Comparison of ENCODE assay signal across 8 cellular contexts in the genomic region with DNA sequence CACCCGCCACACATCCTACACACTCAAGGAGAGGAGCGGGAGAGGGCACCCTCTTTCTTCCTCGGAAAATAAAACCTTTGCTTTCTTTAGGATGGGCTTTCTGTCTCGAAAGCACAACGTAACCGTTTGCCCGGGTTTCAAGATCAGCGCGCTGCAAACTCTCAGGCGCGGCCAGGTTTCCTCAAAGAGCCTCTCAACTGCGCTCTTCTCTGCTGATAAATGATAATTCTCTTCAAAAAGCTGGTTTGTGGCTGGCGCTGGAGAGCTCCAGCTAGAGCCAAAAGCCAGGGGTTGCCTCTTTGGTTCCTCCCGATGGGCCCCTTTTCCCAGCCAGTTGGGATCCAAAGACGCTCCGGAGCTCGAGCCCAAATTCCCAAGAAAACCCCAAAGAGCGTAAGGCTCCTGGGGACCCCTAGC. TPM values are rescaled to one million over a fixed set of nuclear protein-coding genes. Genes with fewer than 3 reads are reported as not detected.
DNase-seq lines count a peak whose midpoint lies in the region; ATAC-seq and TF ChIP-seq lines count a peak whose summit lies in the region.

No MANE protein-coding gene starts in this region.

- no peak overlapping the region for H3K14ac ChIP-seq in trophoblast cell (ENCODE audit: low read length)

- no peaks in the 10 kb centered on the region for H3K36me3 ChIP-seq in SK-N-MC (ENCODE audit: insufficient read depth, low read length)
- no peaks in the 10 kb centered on the region for H3K36me3 ChIP-seq in trophoblast cell (ENCODE audit: control insufficient read depth in 1 of 2, insufficient read depth in 2 of 2, low read length in 2 of 2)

- H3K27me3 ChIP-seq in trophoblast cell (ENCODE audit: insufficient read depth, low read length), result peaks cover 8% of the 10 kb centered on the region

- no peak overlapping the region for H4K8ac ChIP-seq in trophoblast cell (ENCODE audit: low read depth, low read length)

- H3K4me3 ChIP-seq in SK-N-MC, result peak overlapping the region; percentile 68
- peak overlapping the region; percentile 67 for H3K4me3 ChIP-seq in fibroblast of the aortic adventitia (ENCODE audit: low read depth, low read length)
- H3K4me3 ChIP-seq in trophoblast cell (ENCODE audit: low read depth, low read length), result no peak overlapping the region

- ATAC-seq in GM18868 (IDR thresholded peaks at IDR 0.05; ENCODE audit: unreplicated experiment), result peak; percentile 3
- ATAC-seq in HG02642 (IDR thresholded peaks at IDR 0.05; ENCODE audit: poor library complexity, unreplicated experiment), result peak; percentile 9
- ATAC-seq in HG02588 (IDR thresholded peaks at IDR 0.05; ENCODE audit: unreplicated experiment), result no peak
- no peak for ATAC-seq in HG03457 (IDR thresholded peaks at IDR 0.05; ENCODE audit: unreplicated experiment)

- H3K27ac ChIP-seq in SK-N-MC (no peak overlapping the region), trophoblast cell (ENCODE audit: low read depth, low read length) (no peak overlapping the region)

- no peak overlapping the region for H4K91ac ChIP-seq in trophoblast cell (ENCODE audit: low read depth, low read length)

- H3K4ac ChIP-seq in trophoblast cell (ENCODE audit: low read depth, low read length), result no peak overlapping the region

- H2BK12ac ChIP-seq in trophoblast cell (ENCODE audit: low read length), result no peak overlapping the region

- H3K23ac ChIP-seq in trophoblast cell (ENCODE audit: low read length), result no peak overlapping the region

- peaks cover 3 to 15% of the 10 kb centered on the region in 2 experiments for H3K4me1 ChIP-seq in trophoblast cell (ENCODE audit: control insufficient read depth in 1 of 2, insufficient read depth in 2 of 2, low read length in 2 of 2)

- peaks cover 4% of the 10 kb centered on the region for H3K79me1 ChIP-seq in trophoblast cell (ENCODE audit: low read length)

- H3K9ac ChIP-seq in SK-N-MC (ENCODE audit: insufficient read length) (no peak overlapping the region), trophoblast cell (ENCODE audit: low read length) (no peak overlapping the region)

- no CpG with 5 or more reads among the region's 18 CpGs for WGBS in trophoblast cell (ENCODE audit: extremely low coverage, insufficient coverage, insufficient read length)

- TF ChIP-seq CTCF in fibroblast of the aortic adventitia (IDR thresholded peaks at IDR 0.05; ENCODE audit: insufficient read depth, low read length), result no peak

- DNase-seq in SK-N-MC (ENCODE audit: low read depth, low spot score) (no peak), fibroblast of the aortic adventitia (ENCODE audit: low read depth) (peak; percentile 66), trophoblast cell (no peak)
- no peak for DNase-seq in stimulated activated CD4-positive, alpha-beta T cell treated with anti-CD3 and anti-CD28 coated beads, Interleukin-1b, Interleukin-23, amount 100 ng/mL, for 48 hours

- H2AK5ac ChIP-seq in trophoblast cell (ENCODE audit: low read length), result no peak overlapping the region

- no peak overlapping the region for H4K12ac ChIP-seq in trophoblast cell (ENCODE audit: low read depth, low read length)

- H3K4me2 ChIP-seq in trophoblast cell (ENCODE audit: low read length), result peak overlapping the region; percentile 77

- no peak overlapping the region for H2BK5ac ChIP-seq in trophoblast cell (ENCODE audit: low read depth, low read length, poor library complexity)

- H2BK120ac ChIP-seq in trophoblast cell (ENCODE audit: insufficient read depth, low read length, poor library complexity), result no peak overlapping the region

- H3K18ac ChIP-seq in trophoblast cell (ENCODE audit: low read length), result no peak overlapping the region

- H3K79me2 ChIP-seq in trophoblast cell (ENCODE audit: control insufficient read depth, insufficient read depth, low read length, poor library complexity), result no peaks in the 10 kb centered on the region

- H3K9me3 ChIP-seq in SK-N-MC (ENCODE audit: low read depth, low read length) (no peaks in the 10 kb centered on the region), trophoblast cell (ENCODE audit: insufficient read depth, low read depth, low read length) (no peaks in the 10 kb centered on the region)

- no peak overlapping the region for H2AFZ ChIP-seq in trophoblast cell (ENCODE audit: insufficient read depth, low read length, poor library complexity)

RNA-seq across cellular contexts. Expression of gene PLCB1, which starts 0.5 kb away (rescaled TPM):
- total RNA-seq in fibroblast of the aortic adventitia (ENCODE audit: low replicate concordance), result 39.2 and 46.5 TPM in 2 replicates
- 6.8 and 8.4 TPM in 2 replicates for polyA plus RNA-seq in trophoblast cell (2013)

Comparison
In these comparisons a context has a peak if more than half of its experiments do, and no peak if none do; other contexts are left out.
1. ATAC-seq: peak in GM18868 (single experiment) and HG02642 (single experiment); none in HG02588 (single experiment) and HG03457 (single experiment).